3 cellular contexts compared by ENCODE assay signal in genomic region chr3:97391167-97391566, GRCh38.
"Had no signal": no experiment of that assay in that cellular context is flagged by ENCODE, and none has a peak within 500 bp of the region (broad histone marks: within the 10 kb centered on the region; RNA-seq: fewer than 3 reads in every experiment).

No MANE protein-coding gene starts in this region.

- ATAC-seq: GM12878 had no signal

- DNase-seq: GDM1, GF-D8 had no signal

- H3K4me3 ChIP-seq: GM12878 had no signal
